Comparison of ENCODE assay signal across 9 cellular contexts in genomic region chr11:363443-363805, GRCh38. TPM values are rescaled to one million over a fixed set of nuclear protein-coding genes. Genes with fewer than 3 reads are reported as not detected.
A peak's percentile ranks its signal among the peaks of the same experiment; 100 is the strongest.
DNase-seq lines count a peak whose midpoint lies in the region; TF ChIP-seq lines count a peak whose summit lies in the region.
"Not testable (repeated sequence)": the region's sequence is repeated elsewhere in the genome, so short reads cannot be mapped to it uniquely, and the experiment has no call there.
"Had no signal": no experiment of that assay in that cellular context is flagged by ENCODE, and none has a peak within 500 bp of the region (broad histone marks: within the 10 kb centered on the region; RNA-seq: fewer than 3 reads in every experiment).

No MANE protein-coding gene starts in this region.

- H2AFZ ChIP-seq in mesenchymal stem cell (ENCODE audit: low read depth, low read length); neuronal stem cell (ENCODE audit: low read length): not testable (repeated sequence)

- 92% methylated on average over 22 of the region's 22 CpGs for WGBS in mesenchymal stem cell
- WGBS in neuronal stem cell (ENCODE audit: extremely low coverage in 2 of 2, insufficient read length in 2 of 2, insufficient replicate concordance in 1 of 2), 2 donors, result no CpG with 5 or more reads among the region's 22 CpGs
- WGBS in sigmoid colon, 2 donors, result 85% methylated on average over 22 of the region's 22 CpGs

- in situ Hi-C loops in GM13976 (cut with MboI; ENCODE audit: low sequenced_read_pairs, unreplicated experiment), result loop anchor here (10.0 kb wide), 1 partner anchor 119 kb away; no protein-coding TSS in a partner anchor

- H3K4me1 ChIP-seq in mesenchymal stem cell (ENCODE audit: control insufficient read depth, insufficient read depth, low read depth, low read length), result peaks cover 17% of the 10 kb centered on the region
- not testable (repeated sequence) for H3K4me1 ChIP-seq in neuronal stem cell (ENCODE audit: control insufficient read depth in 2 of 2, insufficient read depth in 1 of 2, low read depth in 1 of 2, low read length in 2 of 2); sigmoid colon

- not testable (repeated sequence) for H3K4me2 ChIP-seq in mesenchymal stem cell (ENCODE audit: low read length, poor library complexity, severe bottlenecking); neuronal stem cell (ENCODE audit: insufficient read depth, low read length, poor library complexity, severe bottlenecking)

- not testable (repeated sequence) for H3K79me1 ChIP-seq in mesenchymal stem cell (replicated peaks; ENCODE audit: low read length, poor library complexity, severe bottlenecking); neuronal stem cell (ENCODE audit: low read depth, low read length)

- not testable (repeated sequence) for H2BK12ac ChIP-seq in mesenchymal stem cell (ENCODE audit: low read length in 2 of 2)
- H2BK12ac ChIP-seq in neuronal stem cell (ENCODE audit: low read length), result peak overlapping the region; percentile 32

- not testable (repeated sequence) for H3K9ac ChIP-seq in mesenchymal stem cell (ENCODE audit: low read length); neuronal stem cell (ENCODE audit: low read depth, low read length, poor library complexity)

- not testable (repeated sequence) for TF ChIP-seq CTCF in GM13976 (IDR thresholded peaks at IDR 0.05; ENCODE audit: borderline replicate concordance, control extremely low read depth, extremely low read depth, insufficient read depth, missing control alignments); sigmoid colon (IDR thresholded peaks at IDR 0.05)

- H2BK5ac ChIP-seq in mesenchymal stem cell (ENCODE audit: low read depth, low read length, poor library complexity, severe bottlenecking), result not testable (repeated sequence)
- H2BK5ac ChIP-seq in neuronal stem cell (ENCODE audit: low read length), result peak overlapping the region; percentile 45

- intact Hi-C loops in cardiac septum (cut with DNase I), result not testable (repeated sequence)
- intact Hi-C loops in sigmoid colon (cut with DNase I), result loop anchor here (5.0 kb wide), 1 partner anchor 76 kb away; the partner anchor contains the start of gene PGGHG

- H3K27me3 ChIP-seq in mesenchymal stem cell (ENCODE audit: control insufficient read depth in 1 of 2, insufficient read depth in 1 of 2, low read length in 2 of 2), result peaks cover 4 to 62% of the 10 kb centered on the region in 2 experiments
- not testable (repeated sequence) for H3K27me3 ChIP-seq in neuronal stem cell (ENCODE audit: control insufficient read depth in 3 of 3, insufficient read depth in 3 of 3, low read depth in 1 of 3, low read length in 3 of 3)
- H3K27me3 ChIP-seq in sigmoid colon, result peaks cover 19 to 45% (median 21%) of the 10 kb centered on the region in 3 donors

- H4K91ac ChIP-seq in mesenchymal stem cell (ENCODE audit: low read length); neuronal stem cell (ENCODE audit: low read depth, low read length, poor library complexity): not testable (repeated sequence)

- not testable (repeated sequence) for H3K14ac ChIP-seq in mesenchymal stem cell (ENCODE audit: low read length in 2 of 2); neuronal stem cell (ENCODE audit: low read length)

- H3K9me3 ChIP-seq in mesenchymal stem cell (ENCODE audit: control insufficient read depth, low read length); sigmoid colon: not testable (repeated sequence)
- H3K9me3 ChIP-seq in neuronal stem cell (replicated peaks in 1 of 2; ENCODE audit: control insufficient read depth in 2 of 2, insufficient read depth in 1 of 2, low read depth in 1 of 2, low read length in 2 of 2), result peaks cover 18 to 19% of the 10 kb centered on the region in 2 donors

- not testable (repeated sequence) for TF ChIP-seq POLR2A in sigmoid colon (IDR thresholded peaks at IDR 0.05)

- H2BK120ac ChIP-seq in mesenchymal stem cell (ENCODE audit: low read depth, low read length); neuronal stem cell (ENCODE audit: low read depth, low read length): not testable (repeated sequence)

- TF ChIP-seq EP300 in sigmoid colon (IDR thresholded peaks at IDR 0.05), result not testable (repeated sequence)

- peak overlapping the region; percentile 52 for H2BK15ac ChIP-seq in mesenchymal stem cell (ENCODE audit: low read depth, poor library complexity, severe bottlenecking)
- H2BK15ac ChIP-seq in neuronal stem cell (ENCODE audit: low read length), result not testable (repeated sequence)

- not testable (repeated sequence) for H4K8ac ChIP-seq in mesenchymal stem cell (ENCODE audit: low read length)
- peak overlapping the region; percentile 31 for H4K8ac ChIP-seq in neuronal stem cell (ENCODE audit: low read depth, low read length)

- H3K18ac ChIP-seq in mesenchymal stem cell (ENCODE audit: low read depth in 1 of 2, low read length in 2 of 2), result not testable (repeated sequence)
- H3K18ac ChIP-seq in neuronal stem cell (ENCODE audit: low read length), result peak overlapping the region; percentile 60

- not testable (repeated sequence) for H3K4ac ChIP-seq in mesenchymal stem cell (ENCODE audit: low read depth in 1 of 2, low read length in 2 of 2); neuronal stem cell (ENCODE audit: low read length)

- H3K36me3 ChIP-seq in mesenchymal stem cell (ENCODE audit: control insufficient read depth in 1 of 2, insufficient read depth in 2 of 2, low read depth in 1 of 2, low read length in 2 of 2); neuronal stem cell (replicated peaks in 1 of 2; ENCODE audit: control insufficient read depth in 2 of 2, insufficient read depth in 2 of 2, low read length in 2 of 2); sigmoid colon: not testable (repeated sequence)

- not testable (repeated sequence) for H3K4me3 ChIP-seq in mesenchymal stem cell (ENCODE audit: insufficient read depth in 1 of 2, low read depth in 1 of 2, low read length in 2 of 2); neuronal stem cell (ENCODE audit: low read length in 2 of 2); sigmoid colon

- not testable (repeated sequence) for H3K23ac ChIP-seq in mesenchymal stem cell (ENCODE audit: low read length in 2 of 2)
- peak overlapping the region; percentile 86 for H3K23ac ChIP-seq in neuronal stem cell (ENCODE audit: low read depth, low read length, poor library complexity)

- H2AK5ac ChIP-seq in mesenchymal stem cell (ENCODE audit: low read length, severe bottlenecking), result not testable (repeated sequence)
- H2AK5ac ChIP-seq in neuronal stem cell (ENCODE audit: low read depth, low read length), result peak overlapping the region; percentile 95

- not testable (repeated sequence) for H3K27ac ChIP-seq in mesenchymal stem cell (ENCODE audit: low read length, poor library complexity, severe bottlenecking); neuronal stem cell (replicated peaks; ENCODE audit: low read length); sigmoid colon

- DNase-seq in GM13976 (ENCODE audit: low spot score) (peak; percentile 5), cardiac septum (ENCODE audit: low spot score) (peak; percentile 68), sigmoid colon (peak; percentile 37)
- peak; percentile 21 for DNase-seq in activated CD4-positive, CD25-positive, alpha-beta regulatory T cell treated with anti-CD3 and anti-CD28 coated beads, Interleukin-2, amount 50 U/mL, for 72 hours
- DNase-seq in activated effector memory CD4-positive, alpha-beta T cell treated with anti-CD3 and anti-CD28 coated beads, Interleukin-2, amount 50 U/mL, for 16 hours, result peak; percentile 14
- DNase-seq in mesenchymal stem cell; neuronal stem cell (ENCODE audit: low spot score): not testable (repeated sequence)

RNA-seq across cellular contexts. Expression of gene B4GALNT4, which starts 5.9 kb away (rescaled TPM):
- total RNA-seq in cardiac septum, result 0.24 TPM
- 17.0 TPM for polyA plus RNA-seq in mesenchymal stem cell (2013, experiment 1 of 2)
- polyA plus RNA-seq in mesenchymal stem cell (2013, experiment 2 of 2), result 15.3 TPM
- polyA plus RNA-seq in neuronal stem cell (2013, experiment 1 of 2), result 87.0 TPM
- 87.3 TPM for polyA plus RNA-seq in neuronal stem cell (2013, experiment 2 of 2)
- total RNA-seq in sigmoid colon, result 1 to 10 TPM; 1.4 to 9.1 (median 2.7) TPM
- 1 to 10 TPM in 2 of 3 donors, not detected in 1; 7.6 to 7.8 TPM for polyA plus RNA-seq in sigmoid colon
- polyA plus RNA-seq: CD4-positive, CD25-positive, alpha-beta regulatory T cell had no signal

RNA-seq across cellular contexts. Expression of gene PKP3, which starts 30.6 kb away (rescaled TPM):
- total RNA-seq in cardiac septum, result 0.83 TPM
- polyA plus RNA-seq in mesenchymal stem cell (2013, experiment 1 of 2), result 2.0 TPM
- polyA plus RNA-seq in mesenchymal stem cell (2013, experiment 2 of 2), result 1.4 TPM
- polyA plus RNA-seq in neuronal stem cell (2013, experiment 1 of 2), result 0.40 TPM
- 0.40 TPM for polyA plus RNA-seq in neuronal stem cell (2013, experiment 2 of 2)
- total RNA-seq in sigmoid colon, result under 1 TPM in 2 of 4 donors, not detected in 2; 0.27 to 0.71 TPM
- 100 to 1,000 TPM in 1 of 3 donors, 10 to 100 TPM in 2; 57.1 to 140 (median 86.7) TPM for polyA plus RNA-seq in sigmoid colon
- total RNA-seq: A673 had no signal

RNA-seq across cellular contexts. Expression of gene IFITM3, which starts 42.8 kb away (rescaled TPM):
- total RNA-seq in cardiac septum, result 260 TPM
- 2,969 TPM for polyA plus RNA-seq in mesenchymal stem cell (2013, experiment 1 of 2)
- polyA plus RNA-seq in mesenchymal stem cell (2013, experiment 2 of 2), result 2,910 TPM
- 629 TPM for polyA plus RNA-seq in neuronal stem cell (2013, experiment 1 of 2)
- polyA plus RNA-seq in neuronal stem cell (2013, experiment 2 of 2), result 604 TPM
- 100 to 1,000 TPM; 278 to 463 (median 291) TPM for total RNA-seq in sigmoid colon
- polyA plus RNA-seq in sigmoid colon, result 1,000 to 10,000 TPM in 1 of 3 donors, 100 to 1,000 TPM in 2; 116 to 1,104 (median 383) TPM

RNA-seq across cellular contexts. Expression of gene IFITM1, which starts 49.6 kb away (rescaled TPM):
- total RNA-seq in cardiac septum (123 TPM), sigmoid colon (10 to 100 TPM; 82.4 to 94.2 (median 92.6) TPM)
- 395 TPM for polyA plus RNA-seq in mesenchymal stem cell (2013, experiment 1 of 2)
- polyA plus RNA-seq in mesenchymal stem cell (2013, experiment 2 of 2), result 368 TPM
- polyA plus RNA-seq in neuronal stem cell (2013, experiment 1 of 2), result 171 TPM
- 162 TPM for polyA plus RNA-seq in neuronal stem cell (2013, experiment 2 of 2)
- polyA plus RNA-seq in sigmoid colon, result 100 to 1,000 TPM in 1 of 3 donors, 10 to 100 TPM in 2; 41.2 to 580 (median 58.9) TPM

RNA-seq across cellular contexts. Expression of gene SIGIRR, which starts 51.4 kb away (rescaled TPM):
- total RNA-seq in cardiac septum (33.3 TPM), sigmoid colon (10 to 100 TPM; 51.0 to 70.9 (median 53.1) TPM)
- 36.5 TPM for polyA plus RNA-seq in mesenchymal stem cell (2013, experiment 1 of 2)
- 37.3 TPM for polyA plus RNA-seq in mesenchymal stem cell (2013, experiment 2 of 2)
- 15.1 TPM for polyA plus RNA-seq in neuronal stem cell (2013, experiment 1 of 2)
- 13.4 TPM for polyA plus RNA-seq in neuronal stem cell (2013, experiment 2 of 2)
- polyA plus RNA-seq in sigmoid colon, result 100 to 1,000 TPM in 1 of 3 donors, 10 to 100 TPM in 2; 46.8 to 122 (median 50.2) TPM
